In genomic region chr3:12993623-12994356, GRCh38 we compare ENCODE assay signal across 8 cellular contexts.
DNase-seq lines count a peak whose midpoint lies in the region; ATAC-seq and TF ChIP-seq lines count a peak whose summit lies in the region.

No MANE protein-coding gene starts in this region.

- ATAC-seq in HG03280 (IDR thresholded peaks at IDR 0.05; ENCODE audit: unreplicated experiment) (peak; percentile 26), gastrocnemius medialis (peak; percentile 53 to 57), GM18861 (IDR thresholded peaks at IDR 0.05; ENCODE audit: unreplicated experiment) (no peak), GM18858 (IDR thresholded peaks at IDR 0.05; ENCODE audit: unreplicated experiment) (no peak)

- H3K4me3 ChIP-seq in GM08714 (ENCODE audit: low read length): peak overlapping the region; percentile 60
- peak overlapping the region; percentile 77 to 78 for H3K4me3 ChIP-seq in right atrium auricular region
- peak overlapping the region; percentile 78 to 99 (median 90) for H3K4me3 ChIP-seq in gastrocnemius medialis

- H3K27me3 ChIP-seq in right atrium auricular region: no peaks in the 10 kb centered on the region
- H3K27me3 ChIP-seq in gastrocnemius medialis: no peaks in the 10 kb centered on the region

- TF ChIP-seq POLR2A in gastrocnemius medialis (IDR thresholded peaks at IDR 0.05): peak in 1 of 2 donors; percentile 26

- in situ Hi-C loops in gastrocnemius medialis (cut with MboI; ENCODE audit: low sequenced_read_pairs in 4 of 4): loop anchor here in 3 of 4 donors (25.0 kb wide), 1 partner anchor 106 kb away; no protein-coding TSS in a partner anchor

- H3K4me1 ChIP-seq in right atrium auricular region (peaks cover 0 to 42% of the 10 kb centered on the region in 2 donors), gastrocnemius medialis (peaks cover 20 to 23% of the 10 kb centered on the region in 2 donors)

- TF ChIP-seq CTCF in right atrium auricular region (IDR thresholded peaks at IDR 0.05) (no peak), gastrocnemius medialis (IDR thresholded peaks at IDR 0.05 in 4 of 5, conservative IDR thresholded peaks at IDR 0.05 in 1 of 5) (no peak)

- H3K36me3 ChIP-seq in right atrium auricular region (no peaks in the 10 kb centered on the region), gastrocnemius medialis (no peaks in the 10 kb centered on the region)

- intact Hi-C loops in activated naive CD4-positive, alpha-beta T cell treated with anti-CD3 and anti-CD28 coated beads for 36 hours (cut with micrococcal nuclease): loop anchor here (1.0 to 2.0 kb wide), 2 partner anchors 9 to 45 kb away; no protein-coding TSS in a partner anchor
- intact Hi-C loops in gastrocnemius medialis (cut with DNase I; ENCODE audit: low total_unique reads): loop anchor here (2.0 kb wide), 3 partner anchors 27 to 63 kb away; no protein-coding TSS in a partner anchor

- H3K4me1 Mint-ChIP-seq in activated naive CD4-positive, alpha-beta T cell treated with anti-CD3 and anti-CD28 coated beads for 36 hours (ENCODE audit: low read depth): peaks cover 63% of the 10 kb centered on the region

- H3K4me3 Mint-ChIP-seq in activated naive CD4-positive, alpha-beta T cell treated with anti-CD3 and anti-CD28 coated beads for 36 hours: peak overlapping the region; percentile 86

- no peak for DNase-seq in activated naive CD4-positive, alpha-beta T cell treated with anti-CD3 and anti-CD28 coated beads for 36 hours
- DNase-seq in right atrium auricular region (ENCODE audit: low spot score) (no peak), gastrocnemius medialis (no peak)
- no peak for DNase-seq in effector CD4-positive, alpha-beta T cell

- no peak overlapping the region for H3K27ac Mint-ChIP-seq in activated naive CD4-positive, alpha-beta T cell treated with anti-CD3 and anti-CD28 coated beads for 36 hours

- H3K9me3 ChIP-seq in right atrium auricular region: no peaks in the 10 kb centered on the region
- no peaks in the 10 kb centered on the region for H3K9me3 ChIP-seq in gastrocnemius medialis

- H3K27ac ChIP-seq in right atrium auricular region (peak overlapping the region; percentile 93 to 98), gastrocnemius medialis (peak overlapping the region; percentile 86 to 97 (median 94))

- H3K9me3 Mint-ChIP-seq in activated naive CD4-positive, alpha-beta T cell treated with anti-CD3 and anti-CD28 coated beads for 36 hours: no peaks in the 10 kb centered on the region

- H3K36me3 Mint-ChIP-seq in activated naive CD4-positive, alpha-beta T cell treated with anti-CD3 and anti-CD28 coated beads for 36 hours (ENCODE audit: low read depth): peaks cover 5% of the 10 kb centered on the region

- CTCF ChIA-PET in activated naive CD4-positive, alpha-beta T cell treated with anti-CD3 and anti-CD28 coated beads for 36 hours (lab: Charles Lee): interaction anchor here (0.8 to 4.9 kb wide), 4 partner anchors 11 to 22 kb away, joined by 4 to 34 read pairs (median 4); no protein-coding TSS in a partner anchor

- H3K27me3 Mint-ChIP-seq in activated naive CD4-positive, alpha-beta T cell treated with anti-CD3 and anti-CD28 coated beads for 36 hours (ENCODE audit: low read depth): no peaks in the 10 kb centered on the region

Comparison
In these comparisons a context has a peak if more than half of its experiments do, and no peak if none do; other contexts are left out.
1. ATAC-seq: peak in HG03280 (single experiment) and gastrocnemius medialis (2 of 2); none in GM18861 (single experiment) and GM18858 (single experiment).
2. Peak in every context shown above with its lines, with median percentiles within 50 percentile points of each other: H3K4me3 ChIP-seq.